16 cellular contexts compared by ENCODE assay signal in the genomic region with DNA sequence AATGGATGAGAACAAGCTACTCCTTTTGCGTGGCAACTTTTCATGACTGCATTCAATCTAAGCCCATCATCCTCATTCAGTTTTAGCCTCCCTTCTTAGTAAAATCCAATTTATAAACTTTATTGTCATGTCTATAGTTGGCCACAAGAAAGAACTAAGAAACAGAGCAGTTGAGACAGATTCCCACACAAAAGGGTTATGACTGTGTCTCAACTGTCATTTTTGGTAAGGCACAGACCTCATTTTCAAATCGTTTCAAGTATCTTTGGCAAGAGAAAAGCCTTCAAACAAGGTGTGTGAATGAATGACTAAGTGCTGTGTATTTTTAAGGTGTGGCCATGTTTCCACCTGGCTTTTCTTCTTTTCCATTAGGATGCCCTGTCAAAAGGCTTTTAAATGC.
DNase-seq lines count a peak whose midpoint lies in the region; ATAC-seq and TF ChIP-seq lines count a peak whose summit lies in the region.
"Had no signal": no experiment of that assay in that cellular context is flagged by ENCODE, and none has a peak within 500 bp of the region (broad histone marks: within the 10 kb centered on the region; RNA-seq: fewer than 3 reads in every experiment).

No MANE protein-coding gene starts in this region.

- DNase-seq in NCI-H345 (lab: John Stamatoyannopoulos, UW), result peak; percentile 17
- no peak for DNase-seq in NCI-H345 treated with DMSO at 0.1 percent for 48 hours (lab: John Stamatoyannopoulos, UW; ENCODE audit: unreplicated experiment)
- peak in 1 of 3 donors; percentile 34 for DNase-seq in CD4-positive, CD25-positive, alpha-beta regulatory T cell
- peak; percentile 32 for DNase-seq in NCI-H1436 (lab: John Stamatoyannopoulos, UW)
- no peak for DNase-seq in activated naive CD8-positive, alpha-beta T cell treated with anti-CD3 and anti-CD28 coated beads for 36 hours
- no peak for DNase-seq in immature natural killer cell
- DNase-seq in type B pancreatic cell (ENCODE audit: extremely low spot score, unreplicated experiment), result no peak
- DNase-seq: activated effector memory CD4-positive, alpha-beta T cell treated with anti-CD3 and anti-CD28 coated beads, Interleukin-2, amount 50 U/mL, for 16 hours; heart left ventricle; HFFc6; left ventricle myocardium inferior; RPMI8226; T1000 had no signal

- ATAC-seq in CD4-positive, CD25-positive, alpha-beta regulatory T cell (ENCODE audit: low read depth in 2 of 2), result peak; percentile 47 to 51
- ATAC-seq in HG03025 (IDR thresholded peaks at IDR 0.05; ENCODE audit: low FRiP score, unreplicated experiment), result no peak
- ATAC-seq: heart left ventricle, sciatic nerve had no signal

- peak overlapping the region; percentile 43 for H3K27ac ChIP-seq in CD4-positive, CD25-positive, alpha-beta regulatory T cell (ENCODE audit: insufficient read depth, low read length, poor library complexity, severe bottlenecking)
- H3K27ac ChIP-seq: heart left ventricle, left ventricle myocardium inferior had no signal

- H3K9me3 ChIP-seq in CD4-positive, CD25-positive, alpha-beta regulatory T cell (ENCODE audit: control insufficient read depth in 2 of 2, low read length in 2 of 2), result no peaks in the 10 kb centered on the region
- H3K9me3 ChIP-seq: heart left ventricle, left ventricle myocardium inferior had no signal

- peak overlapping the region in 2 of 4 donors; percentile 26 to 32 for H3K4me3 Mint-ChIP-seq in CD4-positive, CD25-positive, alpha-beta regulatory T cell
- H3K4me3 Mint-ChIP-seq in activated naive CD8-positive, alpha-beta T cell treated with anti-CD3 and anti-CD28 coated beads for 36 hours, result no peak overlapping the region
- H3K4me3 Mint-ChIP-seq in immature natural killer cell, result no peak overlapping the region
- H3K4me3 Mint-ChIP-seq in type B pancreatic cell, result no peak overlapping the region
- H3K4me3 Mint-ChIP-seq: B cell, HFFc6 had no signal

- no peaks in the 10 kb centered on the region for H3K36me3 ChIP-seq in CD4-positive, CD25-positive, alpha-beta regulatory T cell (ENCODE audit: control insufficient read depth, insufficient read depth, low read length)
- H3K36me3 ChIP-seq: heart left ventricle, left ventricle myocardium inferior had no signal

- peak overlapping the region; percentile 84 to 92 (median 90) for H3K27ac Mint-ChIP-seq in CD4-positive, CD25-positive, alpha-beta regulatory T cell
- H3K27ac Mint-ChIP-seq in activated naive CD8-positive, alpha-beta T cell treated with anti-CD3 and anti-CD28 coated beads for 36 hours, result peak overlapping the region; percentile 13
- peak overlapping the region in 2 of 6 donors; percentile 0 to 34 for H3K27ac Mint-ChIP-seq in immature natural killer cell
- H3K27ac Mint-ChIP-seq in type B pancreatic cell, result no peak overlapping the region
- H3K27ac Mint-ChIP-seq: B cell, HFFc6 had no signal

- no peak overlapping the region for H3K4me3 ChIP-seq in CD4-positive, CD25-positive, alpha-beta regulatory T cell (ENCODE audit: low read depth, low read length)
- H3K4me3 ChIP-seq: heart left ventricle, left ventricle myocardium inferior had no signal

- H3K27me3 Mint-ChIP-seq in CD4-positive, CD25-positive, alpha-beta regulatory T cell, result no peaks in the 10 kb centered on the region
- no peaks in the 10 kb centered on the region for H3K27me3 Mint-ChIP-seq in activated naive CD8-positive, alpha-beta T cell treated with anti-CD3 and anti-CD28 coated beads for 36 hours
- H3K27me3 Mint-ChIP-seq in immature natural killer cell (ENCODE audit: low read depth in 3 of 3) (peaks cover 0 to 4% (median 1%) of the 10 kb centered on the region in 3 donors), type B pancreatic cell (peaks cover 3% of the 10 kb centered on the region)

- no peak for TF ChIP-seq CTCF in type B pancreatic cell (conservative IDR thresholded peaks at IDR 0.05)

- peaks cover 0 to 3% (median 0%) of the 10 kb centered on the region in 7 donors for H3K9me3 Mint-ChIP-seq in CD4-positive, CD25-positive, alpha-beta regulatory T cell
- peaks cover 1% of the 10 kb centered on the region for H3K9me3 Mint-ChIP-seq in activated naive CD8-positive, alpha-beta T cell treated with anti-CD3 and anti-CD28 coated beads for 36 hours
- no peaks in the 10 kb centered on the region for H3K9me3 Mint-ChIP-seq in immature natural killer cell
- H3K9me3 Mint-ChIP-seq in type B pancreatic cell, result no peaks in the 10 kb centered on the region
- H3K9me3 Mint-ChIP-seq: HFFc6 had no signal

- no peaks in the 10 kb centered on the region for H3K36me3 Mint-ChIP-seq in CD4-positive, CD25-positive, alpha-beta regulatory T cell
- H3K36me3 Mint-ChIP-seq in activated naive CD8-positive, alpha-beta T cell treated with anti-CD3 and anti-CD28 coated beads for 36 hours, result peaks cover 1% of the 10 kb centered on the region
- H3K36me3 Mint-ChIP-seq in immature natural killer cell (no peaks in the 10 kb centered on the region), type B pancreatic cell (no peaks in the 10 kb centered on the region)

- H3K4me1 ChIP-seq in CD4-positive, CD25-positive, alpha-beta regulatory T cell (ENCODE audit: control insufficient read depth, insufficient read depth, low read length, poor library complexity, severe bottlenecking), result peaks cover 37% of the 10 kb centered on the region

- peaks cover 21 to 45% (median 33%) of the 10 kb centered on the region in 4 donors for H3K4me1 Mint-ChIP-seq in CD4-positive, CD25-positive, alpha-beta regulatory T cell
- H3K4me1 Mint-ChIP-seq in activated naive CD8-positive, alpha-beta T cell treated with anti-CD3 and anti-CD28 coated beads for 36 hours, result peaks cover 42% of the 10 kb centered on the region
- H3K4me1 Mint-ChIP-seq in immature natural killer cell, result peaks cover 21 to 29% of the 10 kb centered on the region in 2 donors
- H3K4me1 Mint-ChIP-seq in type B pancreatic cell (ENCODE audit: unreplicated experiment), result peaks cover 22% of the 10 kb centered on the region

- no peaks in the 10 kb centered on the region for H3K27me3 ChIP-seq in CD4-positive, CD25-positive, alpha-beta regulatory T cell (ENCODE audit: control insufficient read depth, insufficient read depth, low read length)
- H3K27me3 ChIP-seq: heart left ventricle had no signal

Comparison
In these comparisons a context has a peak if more than half of its experiments do, and no peak if none do; other contexts are left out.
1. DNase-seq: peak in NCI-H345 (single experiment) and NCI-H1436 (single experiment); none in NCI-H345 treated with DMSO at 0.1 percent for 48 hours (single experiment), activated naive CD8-positive, alpha-beta T cell treated with anti-CD3 and anti-CD28 coated beads for 36 hours (single experiment), immature natural killer cell (0 of 3) and type B pancreatic cell (single experiment).